Comparison of ENCODE assay signal across 8 cellular contexts in genomic region chr1:7961199-7962010, GRCh38. TPM values are rescaled to one million over a fixed set of nuclear protein-coding genes. Genes with fewer than 3 reads are reported as not detected.
DNase-seq lines count a peak whose midpoint lies in the region; ATAC-seq, FAIRE-seq and TF ChIP-seq lines count a peak whose summit lies in the region.

Gene PARK7, plus strand, starts transcription at chr1:7961711. Its CDS starts 1,075 bp downstream, at chr1:7962786.

- peak; percentile 89 to 90 for TF ChIP-seq POLR2A in H1 (IDR thresholded peaks at IDR 0.05; ENCODE audit: control extremely low read depth in 1 of 2, low read depth in 2 of 2, low read length in 2 of 2)

- no peaks in the 10 kb centered on the region for H3K4me1 Mint-ChIP-seq in Calu3 (ENCODE audit: low read depth, unreplicated experiment)

- TF ChIP-seq CTCF in Calu3 (IDR thresholded peaks at IDR 0.05; ENCODE audit: unreplicated experiment): no peak
- TF ChIP-seq CTCF in H1 (IDR thresholded peaks at IDR 0.05; ENCODE audit: control extremely low read depth in 1 of 3, insufficient read depth in 1 of 3, low read depth in 1 of 3, low read length in 3 of 3): peak; percentile 44 to 49 (median 46)

- TF ChIP-seq EP300 in H1 (IDR thresholded peaks at IDR 0.05; ENCODE audit: borderline replicate concordance in 1 of 2, low read depth in 2 of 2, low read length in 2 of 2): peak in 1 of 2 experiments; percentile 100; a peak in 2 of 3 replicates

- H3K27me3 ChIP-seq in H1 (replicated peaks in 1 of 4; ENCODE audit: control insufficient read depth in 3 of 4, extremely low read depth in 1 of 4, insufficient read depth in 3 of 4, low read length in 3 of 4): no peaks in the 10 kb centered on the region
- H3K27me3 ChIP-seq in mesenchymal stem cell (ENCODE audit: control insufficient read depth in 1 of 2, insufficient read depth in 1 of 2, low read length in 2 of 2): no peaks in the 10 kb centered on the region

- no peak within 1 kb of the TSS for H3K23ac ChIP-seq in H1 (ENCODE audit: insufficient read length)
- H3K23ac ChIP-seq in mesenchymal stem cell (ENCODE audit: low read length in 2 of 2): peak within 1 kb of the TSS in 1 of 2 experiments; percentile 91

- no peak within 1 kb of the TSS for H2BK15ac ChIP-seq in H1 (ENCODE audit: low read length)
- peak within 1 kb of the TSS; percentile 99 for H2BK15ac ChIP-seq in mesenchymal stem cell (ENCODE audit: low read depth, poor library complexity, severe bottlenecking)

- H3K23me2 ChIP-seq in H1 (ENCODE audit: low read depth, low read length): no peaks in the 10 kb centered on the region

- CTCF ChIA-PET in Calu3 (lab: Charles Lee) (interaction anchor here (1.0 kb wide), 1 partner anchor 14 kb away, joined by 4 read pairs; no protein-coding TSS in a partner anchor), H1 (lab: Charles Lee; ENCODE audit: partially characterized antibody) (interaction anchor here (0.7 to 6.6 kb wide), 3 partner anchors 14 to 56 kb away, joined by 3 to 38 read pairs (median 3); partner anchors contain the start of gene TNFRSF9)

- FAIRE-seq in H1 (lab: Jason Lieb, UNC): no peak

- H3K4me2 ChIP-seq in H1 (ENCODE audit: insufficient read depth in 1 of 2, low read depth in 2 of 2, low read length in 2 of 2) (peak within 1 kb of the TSS; percentile 49 to 61), mesenchymal stem cell (ENCODE audit: low read length, poor library complexity, severe bottlenecking) (peak within 1 kb of the TSS; percentile 79)

- H3K4me3 Mint-ChIP-seq in Calu3 (ENCODE audit: low read depth, unreplicated experiment): peak within 1 kb of the TSS; percentile 99

- peak within 1 kb of the TSS; percentile 75; the same call in 1 of the 2 replicates for H2BK5ac ChIP-seq in H1 (ENCODE audit: low read depth, low read length)
- peak within 1 kb of the TSS; percentile 91 for H2BK5ac ChIP-seq in mesenchymal stem cell (ENCODE audit: low read depth, low read length, poor library complexity, severe bottlenecking)

- H3K18ac ChIP-seq in H1 (ENCODE audit: extremely low read depth, low read length) (peak within 1 kb of the TSS; percentile 79), mesenchymal stem cell (ENCODE audit: low read depth in 1 of 2, low read length in 2 of 2) (peak within 1 kb of the TSS; percentile 99)

- H3K79me1 ChIP-seq in H1 (ENCODE audit: low read depth, low read length) (peaks cover 2% of the 10 kb centered on the region; the same call in 1 of the 2 replicates), mesenchymal stem cell (replicated peaks; ENCODE audit: low read length, poor library complexity, severe bottlenecking) (peaks cover 4% of the 10 kb centered on the region)

- H3K9me3 Mint-ChIP-seq in Calu3 (ENCODE audit: low read depth, unreplicated experiment): no peaks in the 10 kb centered on the region

- peak; percentile 94 for ATAC-seq in GM21381 (IDR thresholded peaks at IDR 0.05; ENCODE audit: unreplicated experiment)

- H3K4me1 ChIP-seq in H1 (replicated peaks in 1 of 4; ENCODE audit: control insufficient read depth in 3 of 4, insufficient read depth in 4 of 4, low read length in 3 of 4) (peaks cover 0 to 2% (median 0%) of the 10 kb centered on the region in 4 experiments; a peak in 1 of 7 replicates), mesenchymal stem cell (ENCODE audit: control insufficient read depth, insufficient read depth, low read depth, low read length) (peaks cover 5% of the 10 kb centered on the region)

- DNase-seq in Calu3: peak; percentile 98
- peak; percentile 56 to 99 (median 99) for DNase-seq in HUDEP-2 (lab: John Stamatoyannopoulos, UW; ENCODE audit: unreplicated experiment in 76 of 76)
- peak; percentile 97 for DNase-seq in NOMO-1 treated with dmso at 0.1 percent for 144 hours (lab: John Stamatoyannopoulos, UW; ENCODE audit: unreplicated experiment)
- DNase-seq in activated CD8-positive, alpha-beta memory T cell treated with anti-CD3 and anti-CD28 coated beads for 48 hours (ENCODE audit: low read depth in 2 of 3, low spot score in 2 of 3): peak; percentile 96 to 100 (median 98)
- peak; percentile 96 to 99 for DNase-seq in H1 (ENCODE audit: low read depth in 1 of 2, low spot score in 2 of 2)
- peak; percentile 99 for DNase-seq in mesenchymal stem cell
- DNase-seq in stimulated activated CD8-positive, alpha-beta memory T cell treated with anti-CD3 and anti-CD28 coated beads, Interleukin-12 subunit alpha, Interleukin-12 subunit beta, amount 100 ng/mL, for 4 hours (ENCODE audit: low read depth): peak; percentile 100

- H4K8ac ChIP-seq in H1 (ENCODE audit: extremely low read depth, insufficient read depth, low read length): peak within 1 kb of the TSS; percentile 95; the same call in 1 of the 2 replicates
- peak within 1 kb of the TSS; percentile 99 for H4K8ac ChIP-seq in mesenchymal stem cell (ENCODE audit: low read length)

- H3K14ac ChIP-seq in H1 (ENCODE audit: insufficient read length) (no peak within 1 kb of the TSS), mesenchymal stem cell (ENCODE audit: low read length in 2 of 2) (peak within 1 kb of the TSS in 1 of 2 experiments; percentile 98)

- no TSS peak for BruUV-seq in Calu3 (replicated peaks; lab: Mats Ljungman, UMichigan)

- WGBS in H1 (ENCODE audit: extremely low coverage in 1 of 2, insufficient coverage in 1 of 2, insufficient read length in 1 of 2, insufficient replicate concordance in 2 of 2, low coverage in 1 of 2, low lambda C conversion rate in 2 of 2, missing lambda C conversion rate in 1 of 2), 2 experiments: 1% methylated on average over 78 of the region's 81 CpGs; no CpG with 5 or more reads in 1 of the 2 experiments
- under 1% methylated on average over 73 of the region's 81 CpGs for WGBS in mesenchymal stem cell

- H2BK120ac ChIP-seq in H1 (replicated peaks; ENCODE audit: low read depth, low read length): no peak within 1 kb of the TSS
- H2BK120ac ChIP-seq in mesenchymal stem cell (ENCODE audit: low read depth, low read length): peak within 1 kb of the TSS; percentile 69

- POLR2A ChIA-PET in H1 (lab: Charles Lee; ENCODE audit: partially characterized antibody): interaction anchor here (0.6 to 2.0 kb wide), 9 partner anchors 14 to 54 kb away, joined by 3 to 7 read pairs (median 4); no protein-coding TSS in a partner anchor

- H4K5ac ChIP-seq in H1 (ENCODE audit: insufficient read length, low read depth, low read length): peak within 1 kb of the TSS; percentile 85

- peaks cover 38% of the 10 kb centered on the region for H3K36me3 Mint-ChIP-seq in Calu3 (ENCODE audit: insufficient read depth, unreplicated experiment)

- H3K56ac ChIP-seq in H1 (replicated peaks; ENCODE audit: insufficient read length, low read depth, low read length): peak within 1 kb of the TSS; percentile 87

- no peak within 1 kb of the TSS for H2AK5ac ChIP-seq in H1 (ENCODE audit: low read depth, low read length)
- no peak within 1 kb of the TSS for H2AK5ac ChIP-seq in mesenchymal stem cell (ENCODE audit: low read length, severe bottlenecking)

- H3K4me3 ChIP-seq in H1 (ENCODE audit: extremely low read depth in 1 of 4, insufficient read depth in 2 of 4, low read depth in 3 of 4, low read length in 4 of 4) (peak within 1 kb of the TSS; percentile 82 to 92 (median 86)), mesenchymal stem cell (ENCODE audit: insufficient read depth in 1 of 2, low read depth in 1 of 2, low read length in 2 of 2) (peak within 1 kb of the TSS; percentile 96 to 100)

- H4K20me1 ChIP-seq in H1 (replicated peaks in 1 of 2; ENCODE audit: control insufficient read depth in 1 of 2, insufficient read depth in 2 of 2, low read length in 2 of 2): no peaks in the 10 kb centered on the region

- TF ChIP-seq RAD21 in H1 (IDR thresholded peaks at IDR 0.05 in 1 of 2, conservative IDR thresholded peaks at IDR 0.05 in 1 of 2; ENCODE audit: low read depth in 2 of 2, low read length in 2 of 2): peak; percentile 25 to 45; a peak in 3 of 4 replicates

- H3K4ac ChIP-seq in H1 (replicated peaks; ENCODE audit: insufficient read length, low read depth, low read length) (peak within 1 kb of the TSS; percentile 91), mesenchymal stem cell (ENCODE audit: low read depth in 1 of 2, low read length in 2 of 2) (peak within 1 kb of the TSS; percentile 96 to 99)

- peak within 1 kb of the TSS; percentile 95 for H3K27ac Mint-ChIP-seq in Calu3 (ENCODE audit: unreplicated experiment)

- H3K27ac ChIP-seq in H1 (ENCODE audit: low read depth, low read length) (peak within 1 kb of the TSS; percentile 69; the same call in 1 of the 2 replicates), mesenchymal stem cell (ENCODE audit: low read length, poor library complexity, severe bottlenecking) (peak within 1 kb of the TSS; percentile 82)

- H3K9ac ChIP-seq in H1 (replicated peaks in 1 of 4; ENCODE audit: extremely low read depth in 1 of 4, low read depth in 3 of 4, low read length in 3 of 4) (peak within 1 kb of the TSS in 3 of 4 experiments; percentile 73 to 82 (median 77); a peak in 6 of 7 replicates), mesenchymal stem cell (ENCODE audit: low read length) (peak within 1 kb of the TSS; percentile 90)

- H2AFZ ChIP-seq in H1 (ENCODE audit: low read length): no peak within 1 kb of the TSS; the same call in 1 of the 2 replicates
- H2AFZ ChIP-seq in mesenchymal stem cell (ENCODE audit: low read depth, low read length): peak within 1 kb of the TSS; percentile 89

- H3K9me3 ChIP-seq in H1 (ENCODE audit: insufficient read depth in 2 of 2, low read depth in 1 of 2, low read length in 1 of 2) (no peaks in the 10 kb centered on the region), mesenchymal stem cell (ENCODE audit: control insufficient read depth, low read length) (no peaks in the 10 kb centered on the region)

- intact Hi-C loops in Calu3 (cut with micrococcal nuclease; ENCODE audit: unreplicated experiment): no loop called here

- no peak within 1 kb of the TSS for H2BK20ac ChIP-seq in H1 (ENCODE audit: low read length)

- peaks cover 11 to 27% (median 23%) of the 10 kb centered on the region in 4 experiments for H3K36me3 ChIP-seq in H1 (ENCODE audit: control insufficient read depth in 2 of 4, insufficient read depth in 4 of 4, low read length in 3 of 4)
- peaks cover 17 to 34% of the 10 kb centered on the region in 2 experiments for H3K36me3 ChIP-seq in mesenchymal stem cell (ENCODE audit: control insufficient read depth in 1 of 2, insufficient read depth in 2 of 2, low read depth in 1 of 2, low read length in 2 of 2)

- H3K79me2 ChIP-seq in H1 (ENCODE audit: control insufficient read depth in 1 of 2, insufficient read depth in 2 of 2, low read length in 2 of 2): peaks cover 0 to 39% of the 10 kb centered on the region in 2 experiments; a peak in 2 of 4 replicates

- no peaks in the 10 kb centered on the region for H3K27me3 Mint-ChIP-seq in Calu3 (ENCODE audit: unreplicated experiment)

- H4K91ac ChIP-seq in H1 (replicated peaks; ENCODE audit: insufficient read length, low read length): peak within 1 kb of the TSS; percentile 89
- H4K91ac ChIP-seq in mesenchymal stem cell (ENCODE audit: low read length): peak within 1 kb of the TSS; percentile 100

- no peak within 1 kb of the TSS for H2BK12ac ChIP-seq in H1 (ENCODE audit: low read depth, low read length)
- H2BK12ac ChIP-seq in mesenchymal stem cell (ENCODE audit: low read length in 2 of 2): peak within 1 kb of the TSS in 1 of 2 experiments; percentile 61

RNA-seq across cellular contexts. Expression of gene PARK7, which starts in this region (rescaled TPM):
- 207 and 209 TPM in 2 replicates for total RNA-seq in Calu3 (2022)
- 377 and 383 TPM in 2 replicates for total RNA-seq in H1 (2021; fragmentation: NEBNext Ultra II Directional; extraction: Animal tissue kit (Norgen Biotek cat#: 25700))
- 146 and 206 TPM in 2 replicates for polyA plus RNA-seq in H1 (2011; rRNA removed)
- polyA plus RNA-seq in H1 (2011; cell fraction: cytosol; rRNA removed): 309 TPM
- polyA plus RNA-seq in H1 (2011; cell fraction: nucleus; rRNA removed): 64.1 TPM
- 445 to 532 TPM (median 477 TPM) in 4 replicates for polyA plus RNA-seq in H1 (2012, experiment 1 of 2)
- 132 TPM for polyA plus RNA-seq in H1 (2012, experiment 2 of 2)
- polyA plus RNA-seq in H1 (2013, experiment 1 of 2): 265 TPM
- 265 TPM for polyA plus RNA-seq in H1 (2013, experiment 2 of 2)
- 67.8 and 86.5 TPM in 2 replicates for polyA minus RNA-seq in H1 (2011; rRNA and poly(A)+ RNA removed)
- polyA minus RNA-seq in H1 (2011; cell fraction: cytosol; rRNA and poly(A)+ RNA removed): 67.4 TPM
- polyA minus RNA-seq in H1 (2011; cell fraction: nucleus; rRNA and poly(A)+ RNA removed): 45.1 TPM
- polyA plus RNA-seq in mesenchymal stem cell (2013, experiment 1 of 2): 232 TPM
- polyA plus RNA-seq in mesenchymal stem cell (2013, experiment 2 of 2): 236 TPM

Comparison
In these comparisons a context has a peak if more than half of its experiments do, and no peak if none do; other contexts are left out.
1. Peak in every context shown above with its lines: DNase-seq, ATAC-seq, H3K4me3 ChIP-seq and H3K27ac ChIP-seq.